Comparison of ENCODE assay signal across 21 cellular contexts in genomic region chr2:180959787-180960186, GRCh38.
"Had no signal": no experiment of that assay in that cellular context is flagged by ENCODE, and none has a peak within 500 bp of the region (broad histone marks: within the 10 kb centered on the region; RNA-seq: fewer than 3 reads in every experiment).

No MANE protein-coding gene starts in this region.

- H3K27ac ChIP-seq: foreskin keratinocyte, hepatocyte, pancreas, suprapubic skin, thyroid gland had no signal

- H3K9me3 ChIP-seq: pancreas, suprapubic skin, thyroid gland had no signal

- H3K36me3 ChIP-seq: pancreas, suprapubic skin, thyroid gland had no signal

- H3K4me3 ChIP-seq: hepatocyte, pancreas, smooth muscle cell, suprapubic skin, thyroid gland had no signal

- H3K79me2 ChIP-seq: hepatocyte had no signal

- H3K27me3 ChIP-seq: foreskin keratinocyte, hepatocyte, thyroid gland had no signal

- H2AFZ ChIP-seq: hepatocyte had no signal

- H3K4me2 ChIP-seq: hepatocyte, smooth muscle cell had no signal

- DNase-seq: effector CD4-positive, alpha-beta T cell; endodermal cell; erythroblast; foreskin keratinocyte; kidney; left cardiac atrium; mesendoderm; naive B cell; occipital lobe; pancreas; right cardiac atrium; stimulated activated CD4-positive, alpha-beta T cell treated with anti-CD3 and anti-CD28 coated beads, Interleukin-4, amount 100 ng/mL, for 1 hour; stimulated activated CD8-positive, alpha-beta memory T cell treated with anti-CD3 and anti-CD28 coated beads, Interleukin-4, amount 100 ng/mL, for 48 hours; stimulated activated naive CD8-positive, alpha-beta T cell treated with anti-CD3 and anti-CD28 coated beads, Interleukin-15, Interleukin-2, amounts not matched to agents 100 U/mL and 50 U/mL, for 24 hours; thyroid gland had no signal

- FAIRE-seq: endothelial cell of umbilical vein, kidney, pancreas, urothelium cell line had no signal

- ATAC-seq: foreskin keratinocyte; left cardiac atrium; pancreas; right cardiac atrium; stimulated activated effector memory CD8-positive, alpha-beta T cell treated with anti-CD3 and anti-CD28 coated beads, Interleukin-12 subunit alpha, Interleukin-12 subunit beta, amount 100 ng/mL, for 72 hours; stimulated activated naive CD8-positive, alpha-beta T cell treated with anti-CD3 and anti-CD28 coated beads, Interleukin-15, Interleukin-2, amounts not matched to agents 100 U/mL and 50 U/mL, for 24 hours had no signal

- H3K4me1 ChIP-seq: pancreas, suprapubic skin, thyroid gland had no signal
